1 cellular context compared by ENCODE assay signal in genomic region chr17:40545660-40546059, GRCh38.
TF ChIP-seq lines count a peak whose summit lies in the region.

No MANE protein-coding gene starts in this region.

TF ChIP-seq in IMR-90, 13 proteins besides CTCF, POLR2A, EP300 and RAD21:
- TF ChIP-seq FOS (IDR thresholded peaks at IDR 0.05; ENCODE audit: low read depth, low read length) (no peak), BHLHE40 (IDR thresholded peaks at IDR 0.05; ENCODE audit: low read depth, low read length) (no peak), RFX5 (IDR thresholded peaks at IDR 0.05; ENCODE audit: low read depth, low read length) (no peak), MAFK (IDR thresholded peaks at IDR 0.05; ENCODE audit: low read depth, low read length) (no peak), SMC3 (IDR thresholded peaks at IDR 0.05; ENCODE audit: low read depth, low read length) (no peak), NFE2L2 (IDR thresholded peaks at IDR 0.05; ENCODE audit: low read depth, low read length) (no peak), RCOR1 (IDR thresholded peaks at IDR 0.05; ENCODE audit: insufficient replicate concordance, low read length) (no peak), USF2 (IDR thresholded peaks at IDR 0.05; ENCODE audit: low read depth, low read length) (no peak), CEBPB (IDR thresholded peaks at IDR 0.05; ENCODE audit: low read depth, low read length) (no peak), MAZ (IDR thresholded peaks at IDR 0.05; ENCODE audit: borderline replicate concordance, low read depth, low read length) (no peak), MXI1 (IDR thresholded peaks at IDR 0.05; ENCODE audit: borderline replicate concordance, low read depth, low read length) (no peak), CHD1 (IDR thresholded peaks at IDR 0.05; ENCODE audit: low read depth, low read length) (no peak), ELK1 (IDR thresholded peaks at IDR 0.05; ENCODE audit: borderline replicate concordance, low read depth, low read length) (no peak)
